29 cellular contexts compared by ENCODE assay signal in the genomic region with DNA sequence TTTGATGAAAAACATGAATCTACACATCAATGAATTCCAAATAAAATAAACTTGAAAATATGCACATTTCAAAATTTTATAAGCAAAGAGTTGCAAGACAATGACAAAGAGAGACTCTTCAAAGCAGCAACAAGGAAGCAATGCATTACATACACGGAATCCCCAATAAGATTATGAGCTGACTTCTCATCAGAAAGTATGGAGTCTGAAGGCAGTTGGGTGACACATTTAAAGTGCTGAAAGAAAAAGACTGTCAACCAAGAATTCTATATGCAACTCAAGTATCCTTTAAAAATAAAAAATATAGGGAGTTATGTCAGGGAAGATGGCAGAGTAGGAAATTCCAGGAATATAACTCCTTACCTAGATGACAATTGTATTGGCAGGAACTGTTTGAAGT. TPM values are rescaled to one million over a fixed set of nuclear protein-coding genes. Genes with fewer than 3 reads are reported as not detected.
"Had no signal": no experiment of that assay in that cellular context is flagged by ENCODE, and none has a peak within 500 bp of the region (broad histone marks: within the 10 kb centered on the region; RNA-seq: fewer than 3 reads in every experiment).

No MANE protein-coding gene starts in this region.

- H3K27ac Mint-ChIP-seq: stimulated activated effector memory CD8-positive, alpha-beta T cell treated with anti-CD3 and anti-CD28 coated beads, Interleukin-12 subunit alpha, Interleukin-12 subunit beta, amount 100 ng/mL, for 72 hours; stimulated activated memory B cell treated with anti-CD40 and anti-IgM and Interleukin-4, amounts not matched to agents 10 μg/mL and 1 μg/mL and 100 μg/mL, for 72 hours; stimulated activated naive B cell treated with anti-CD40 and anti-IgM and Interleukin-4, amounts not matched to agents 10 μg/mL and 1 μg/mL and 100 μg/mL, for 72 hours; stimulated activated naive CD8-positive, alpha-beta T cell treated with anti-CD3 and anti-CD28 coated beads, Interleukin-15, amount 100 ng/mL, for 72 hours; stimulated activated naive CD8-positive, alpha-beta T cell treated with anti-CD3 and anti-CD28 coated beads, Interleukin-15, Interleukin-2, amounts not matched to agents 100 ng/mL and 50 ng/mL, for 24 hours; type B pancreatic cell had no signal

- H3K36me3 Mint-ChIP-seq: stimulated activated effector memory CD8-positive, alpha-beta T cell treated with anti-CD3 and anti-CD28 coated beads, Interleukin-12 subunit alpha, Interleukin-12 subunit beta, amount 100 ng/mL, for 72 hours had no signal

- H3K27me3 Mint-ChIP-seq: type B pancreatic cell had no signal

- H3K9me3 Mint-ChIP-seq: type B pancreatic cell had no signal

- H3K4me3 ChIP-seq: stomach, suprapubic skin, testis, thoracic aorta, thyroid gland, tibial artery, tibial nerve, transverse colon, upper lobe of left lung, upper lobe of right lung, uterus, vagina had no signal

- H3K4me1 Mint-ChIP-seq: stimulated activated effector memory CD8-positive, alpha-beta T cell treated with anti-CD3 and anti-CD28 coated beads, Interleukin-12 subunit alpha, Interleukin-12 subunit beta, amount 100 ng/mL, for 72 hours; stimulated activated memory B cell treated with anti-CD40 and anti-IgM and Interleukin-4, amounts not matched to agents 10 μg/mL and 1 μg/mL and 100 μg/mL, for 72 hours; stimulated activated naive B cell treated with anti-CD40 and anti-IgM and Interleukin-4, amounts not matched to agents 10 μg/mL and 1 μg/mL and 100 μg/mL, for 72 hours; stimulated activated naive CD8-positive, alpha-beta T cell treated with anti-CD3 and anti-CD28 coated beads, Interleukin-15, amount 100 ng/mL, for 72 hours had no signal

- H3K4me1 ChIP-seq: stomach, suprapubic skin, testis, thyroid gland, tibial artery, tibial nerve, transverse colon, upper lobe of left lung, upper lobe of right lung, uterus, vagina had no signal

- H3K27me3 ChIP-seq: stomach, suprapubic skin, testis, thyroid gland, tibial artery, tibial nerve, transverse colon, upper lobe of left lung, upper lobe of right lung, uterus, vagina had no signal

- H3K27ac ChIP-seq: stomach, suprapubic skin, testis, thoracic aorta, thyroid gland, tibial artery, tibial nerve, transverse colon, upper lobe of left lung, upper lobe of right lung, uterus, vagina had no signal

- DNase-seq: stimulated activated CD4-positive, alpha-beta T cell treated with anti-CD3 and anti-CD28 coated beads, Interleukin-2, amount 100 ng/mL, for 48 hours; stimulated activated CD4-positive, alpha-beta T cell treated with anti-CD3 and anti-CD28 coated beads, Interleukin-4, amount 100 ng/mL, for 1 hour; stimulated activated CD4-positive, alpha-beta T cell treated with anti-CD3 and anti-CD28 coated beads, Interleukin-4, amount 100 ng/mL, for 24 hours; stimulated activated CD4-positive, alpha-beta T cell treated with anti-CD3 and anti-CD28 coated beads, Interleukin-4, amount 100 ng/mL, for 4 hours; stimulated activated CD8-positive, alpha-beta memory T cell treated with anti-CD3 and anti-CD28 coated beads, Interleukin-4, amount 100 ng/mL, for 48 hours; stimulated activated naive B cell treated with anti-CD40 and anti-IgM and Interleukin-4, amounts not matched to agents 10 μg/mL and 1 μg/mL and 100 μg/mL, for 72 hours; stimulated activated naive CD4-positive, alpha-beta T cell; stimulated activated naive CD4-positive, alpha-beta T cell treated with Interleukin-2 at 50 U/mL for 16 hours; stimulated activated naive CD8-positive, alpha-beta T cell treated with anti-CD3 and anti-CD28 coated beads, Interleukin-15, amount 100 ng/mL, for 72 hours; stimulated activated naive CD8-positive, alpha-beta T cell treated with anti-CD3 and anti-CD28 coated beads, Interleukin-15, Interleukin-2, amounts not matched to agents 100 U/mL and 50 U/mL, for 24 hours; stomach; substantia nigra; testis; thyroid gland; tibial artery; transverse colon; trophoblast cell; upper lobe of left lung; upper lobe of right lung; uterus had no signal

- H3K4me3 Mint-ChIP-seq: stimulated activated effector memory CD8-positive, alpha-beta T cell treated with anti-CD3 and anti-CD28 coated beads, Interleukin-12 subunit alpha, Interleukin-12 subunit beta, amount 100 ng/mL, for 72 hours; stimulated activated memory B cell treated with anti-CD40 and anti-IgM and Interleukin-4, amounts not matched to agents 10 μg/mL and 1 μg/mL and 100 μg/mL, for 72 hours; stimulated activated naive B cell treated with anti-CD40 and anti-IgM and Interleukin-4, amounts not matched to agents 10 μg/mL and 1 μg/mL and 100 μg/mL, for 72 hours; stimulated activated naive CD8-positive, alpha-beta T cell treated with anti-CD3 and anti-CD28 coated beads, Interleukin-15, amount 100 ng/mL, for 72 hours; stimulated activated naive CD8-positive, alpha-beta T cell treated with anti-CD3 and anti-CD28 coated beads, Interleukin-15, Interleukin-2, amounts not matched to agents 100 ng/mL and 50 ng/mL, for 24 hours; type B pancreatic cell had no signal

- ATAC-seq: stimulated activated effector memory CD8-positive, alpha-beta T cell treated with anti-CD3 and anti-CD28 coated beads, Interleukin-12 subunit alpha, Interleukin-12 subunit beta, amount 100 ng/mL, for 72 hours; stimulated activated memory B cell treated with anti-CD40 and anti-IgM and Interleukin-4, amounts not matched to agents 10 μg/mL and 1 μg/mL and 100 μg/mL, for 72 hours; stimulated activated naive B cell treated with anti-CD40 and anti-IgM and Interleukin-4, amounts not matched to agents 10 μg/mL and 1 μg/mL and 100 μg/mL, for 72 hours; stimulated activated naive CD8-positive, alpha-beta T cell treated with anti-CD3 and anti-CD28 coated beads, Interleukin-15, amount 100 ng/mL, for 72 hours; stimulated activated naive CD8-positive, alpha-beta T cell treated with anti-CD3 and anti-CD28 coated beads, Interleukin-15, Interleukin-2, amounts not matched to agents 100 U/mL and 50 U/mL, for 24 hours; upper lobe of right lung had no signal

- H3K9me3 ChIP-seq: testis, thyroid gland had no signal

- H3K36me3 ChIP-seq: stomach, suprapubic skin, thoracic aorta, thyroid gland, tibial nerve, transverse colon, upper lobe of left lung, upper lobe of right lung, uterus, vagina had no signal

RNA-seq across cellular contexts. Expression of gene PRSS50, which starts 46.5 kb away (rescaled TPM):
- total RNA-seq: subcutaneous adipose tissue, suprapubic skin, vagina had no signal
